Comparison of ENCODE assay signal across 1 cellular context in genomic region chr2:112764071-112765044, GRCh38.
TF ChIP-seq lines count a peak whose summit lies in the region.

Gene CKAP2L, minus strand, starts transcription at chr2:112764609. Its CDS starts 11 bp downstream, at chr2:112764598.

TF ChIP-seq in HepG2, 621 proteins besides CTCF, POLR2A, EP300 and RAD21 (continued from another document and continues in another):
- TF ChIP-seq ZNF276 (CRISPR knock-in tag; IDR thresholded peaks at IDR 0.05; ENCODE audit: low read depth) (peak; percentile 52; the same call in 1 of the 2 replicates), PCBP1 (IDR thresholded peaks at IDR 0.05; ENCODE audit: borderline replicate concordance, low read depth, low read length) (peak; percentile 95), ZNF615 (CRISPR knock-in tag; IDR thresholded peaks at IDR 0.05; ENCODE audit: borderline replicate concordance) (no peak), ATF6 (CRISPR knock-in tag; conservative IDR thresholded peaks at IDR 0.05) (0 out of 2 replicates have a peak, but pooled peaks have one; percentile 47), CSRNP2 (CRISPR knock-in tag; conservative IDR thresholded peaks at IDR 0.05; ENCODE audit: low read depth) (peak; percentile 96), CHCHD3 (CRISPR knock-in tag; IDR thresholded peaks at IDR 0.05) (peak; percentile 100), MIER3 (CRISPR knock-in tag; IDR thresholded peaks at IDR 0.05; ENCODE audit: borderline replicate concordance) (peak; percentile 73; the same call in 1 of the 2 replicates), ZBTB10 (CRISPR knock-in tag; IDR thresholded peaks at IDR 0.05; ENCODE audit: borderline replicate concordance) (no peak; the same call in 1 of the 2 replicates), EED (CRISPR knock-in tag; IDR thresholded peaks at IDR 0.05) (peak; percentile 89), ZNF704 (CRISPR knock-in tag; IDR thresholded peaks at IDR 0.05; ENCODE audit: borderline replicate concordance) (peak; percentile 70; the same call in 1 of the 2 replicates), MAFK (conservative IDR thresholded peaks at IDR 0.05 in 1 of 2, IDR thresholded peaks at IDR 0.05 in 1 of 2; ENCODE audit: low read length in 2 of 2) (0 out of 4 replicates have a peak, but pooled peaks of 1 of the 2 experiments have one; percentile 12), ZNF562 (CRISPR knock-in tag; IDR thresholded peaks at IDR 0.05; ENCODE audit: borderline replicate concordance) (peak; percentile 71; the same call in 1 of the 2 replicates), SAP130 (CRISPR knock-in tag; IDR thresholded peaks at IDR 0.05; ENCODE audit: low read depth) (peak; percentile 100), TGIF2 (CRISPR knock-in tag; IDR thresholded peaks at IDR 0.05) (peak; percentile 100), REL (CRISPR knock-in tag; conservative IDR thresholded peaks at IDR 0.05) (peak; percentile 100), ZC3H4 (CRISPR knock-in tag; IDR thresholded peaks at IDR 0.05; ENCODE audit: borderline replicate concordance) (no peak), KDM2A (CRISPR knock-in tag; IDR thresholded peaks at IDR 0.05; ENCODE audit: borderline replicate concordance, low read depth) (peak; percentile 84), HMGXB4 (CRISPR knock-in tag; IDR thresholded peaks at IDR 0.05; ENCODE audit: borderline replicate concordance in 1 of 2, low read depth in 1 of 2) (peak; percentile 51 to 67; a peak in 3 of 4 replicates), ZNF142 (CRISPR knock-in tag; IDR thresholded peaks at IDR 0.05) (peak; percentile 55; the same call in 1 of the 2 replicates), ZNF354B (CRISPR knock-in tag; IDR thresholded peaks at IDR 0.05) (peak; percentile 99), AKAP8 (CRISPR knock-in tag; IDR thresholded peaks at IDR 0.05) (peak; percentile 68; the same call in 1 of the 2 replicates), ZNF432 (CRISPR knock-in tag; IDR thresholded peaks at IDR 0.05; ENCODE audit: borderline replicate concordance) (no peak), ZNF282 (IDR thresholded peaks at IDR 0.05; ENCODE audit: partially characterized antibody) (no peak), ZNF512B (CRISPR knock-in tag; IDR thresholded peaks at IDR 0.05; ENCODE audit: borderline replicate concordance) (no peak), HOXA7 (CRISPR knock-in tag; IDR thresholded peaks at IDR 0.05) (peak; percentile 92), ZNF251 (CRISPR knock-in tag; IDR thresholded peaks at IDR 0.05) (no peak), ZNF772 (CRISPR knock-in tag; IDR thresholded peaks at IDR 0.05) (no peak; the same call in 1 of the 2 replicates), TFE3 (CRISPR knock-in tag; IDR thresholded peaks at IDR 0.05) (peak; percentile 1; the same call in 1 of the 2 replicates), ZNF577 (CRISPR knock-in tag; IDR thresholded peaks at IDR 0.05; ENCODE audit: borderline replicate concordance, low read depth) (no peak)
